Comparison of ENCODE assay signal across 11 cellular contexts in genomic region chr19:50465986-50466771, GRCh38. TPM values are rescaled to one million over a fixed set of nuclear protein-coding genes. Genes with fewer than 3 reads are reported as not detected.
DNase-seq lines count a peak whose midpoint lies in the region; FAIRE-seq and TF ChIP-seq lines count a peak whose summit lies in the region.
"Had no signal": no experiment of that assay in that cellular context is flagged by ENCODE, and none has a peak within 500 bp of the region (broad histone marks: within the 10 kb centered on the region; RNA-seq: fewer than 3 reads in every experiment).

No MANE protein-coding gene starts in this region.

- DNase-seq in 8988T (peak; percentile 40), H7 (peak; percentile 94), SK-N-DZ (ENCODE audit: low spot score) (peak; percentile 48), iPS-NIHi7 (ENCODE audit: extremely low spot score) (peak; percentile 83), NCI-H2081 (lab: John Stamatoyannopoulos, UW) (no peak), GM12891 (ENCODE audit: insufficient read length, low spot score) (no peak), occipital lobe (lab: John Stamatoyannopoulos, UW) (no peak), HCEC 1CT (no peak)
- DNase-seq: esophagus squamous epithelium; naive thymus-derived CD8-positive, alpha-beta T cell had no signal

- no peak overlapping the region for H3K4me3 ChIP-seq in H7 (ENCODE audit: insufficient read depth, low read depth, low read length)
- H3K4me3 ChIP-seq: esophagus squamous epithelium had no signal

- FAIRE-seq in GM12891 (lab: Jason Lieb, UNC), result no peak

- TF ChIP-seq POLR2A in GM12891 (IDR thresholded peaks at IDR 0.05; ENCODE audit: low read depth, low read length), result no peak

- no peaks in the 10 kb centered on the region; the same call in 1 of the 2 replicates for H3K27me3 ChIP-seq in H7 (ENCODE audit: control insufficient read depth, insufficient read depth, low read length)

- no peaks in the 10 kb centered on the region for H3K36me3 ChIP-seq in H7 (replicated peaks; ENCODE audit: control insufficient read depth, insufficient read depth, low read length)
- H3K36me3 ChIP-seq: esophagus squamous epithelium had no signal

TF ChIP-seq in GM12891, 5 proteins besides CTCF, POLR2A, EP300 and RAD21:
- TF ChIP-seq POU2F2 (IDR thresholded peaks at IDR 0.05; ENCODE audit: low read depth, low read length), result no peak
- no peak for TF ChIP-seq POLR2AphosphoS5 (IDR thresholded peaks at IDR 0.05; ENCODE audit: low read depth, low read length)
- TF ChIP-seq PAX5 (IDR thresholded peaks at IDR 0.05; ENCODE audit: insufficient read depth, low read length, severe bottlenecking), result no peak
- no peak for TF ChIP-seq TAF1 (IDR thresholded peaks at IDR 0.05; ENCODE audit: low read depth, low read length)
- no peak for TF ChIP-seq SPI1 (IDR thresholded peaks at IDR 0.05; ENCODE audit: low read depth, low read length)

RNA-seq across cellular contexts. Expression of gene EMC10, which starts 10.1 kb away (rescaled TPM):
- 146 and 166 TPM in 2 replicates for total RNA-seq in H7 (2014; rRNA removed; shearing (Covaris generic))
- polyA plus RNA-seq in SK-N-DZ (2014; cell fraction: cytosol; rRNA removed), result 114 and 132 TPM in 2 replicates
- polyA plus RNA-seq in SK-N-DZ (2014; cell fraction: nucleus; rRNA removed), result 39.1 and 53.1 TPM in 2 replicates
- polyA plus RNA-seq in GM12891 (2012; ENCODE audit: low read depth, missing spikeins), result 50.9 TPM
- 59.0 TPM for total RNA-seq in occipital lobe

RNA-seq across cellular contexts. Expression of gene GARIN5A, which starts 10.5 kb away (rescaled TPM):
- 4.5 and 8.1 TPM in 2 replicates for total RNA-seq in H7 (2014; rRNA removed; shearing (Covaris generic))
- 0.54 TPM in 1 of 2 replicates, not detected in the other for polyA plus RNA-seq in SK-N-DZ (2014; cell fraction: cytosol; rRNA removed)
- polyA plus RNA-seq in SK-N-DZ (2014; cell fraction: nucleus; rRNA removed), result 0.52 and 2.2 TPM in 2 replicates
- 0.33 TPM for polyA plus RNA-seq in GM12891 (2012; ENCODE audit: low read depth, missing spikeins)
- 0.62 TPM for total RNA-seq in occipital lobe

RNA-seq across cellular contexts. Expression of gene MYBPC2, which starts 33.5 kb away (rescaled TPM):
- 0.24 and 0.55 TPM in 2 replicates for total RNA-seq in H7 (2014; rRNA removed; shearing (Covaris generic))
- polyA plus RNA-seq in SK-N-DZ (2014; cell fraction: cytosol; rRNA removed), result not detected in 2 replicates
- polyA plus RNA-seq in SK-N-DZ (2014; cell fraction: nucleus; rRNA removed), result not detected in 2 replicates
- 2.1 TPM for polyA plus RNA-seq in GM12891 (2012; ENCODE audit: low read depth, missing spikeins)
- total RNA-seq in occipital lobe, result not detected
- total RNA-seq: naive thymus-derived CD8-positive, alpha-beta T cell had no signal
- polyA plus RNA-seq: naive thymus-derived CD8-positive, alpha-beta T cell had no signal

RNA-seq across cellular contexts. Expression of gene JOSD2, which starts 44.8 kb away (rescaled TPM):
- total RNA-seq in H7 (2014; rRNA removed; shearing (Covaris generic)), result 4.7 and 4.9 TPM in 2 replicates
- 7.6 and 9.2 TPM in 2 replicates for polyA plus RNA-seq in SK-N-DZ (2014; cell fraction: cytosol; rRNA removed)
- polyA plus RNA-seq in SK-N-DZ (2014; cell fraction: nucleus; rRNA removed), result 8.9 and 12.0 TPM in 2 replicates
- 19.6 TPM for polyA plus RNA-seq in GM12891 (2012; ENCODE audit: low read depth, missing spikeins)
- total RNA-seq in occipital lobe, result 3.9 TPM

RNA-seq across cellular contexts. Expression of gene SPIB, which starts 47.4 kb away (rescaled TPM):
- 0.81 and 8.8 TPM in 2 replicates for total RNA-seq in H7 (2014; rRNA removed; shearing (Covaris generic))
- 2.7 TPM in 1 of 2 replicates, not detected in the other for polyA plus RNA-seq in SK-N-DZ (2014; cell fraction: cytosol; rRNA removed)
- 0.20 and 0.77 TPM in 2 replicates for polyA plus RNA-seq in SK-N-DZ (2014; cell fraction: nucleus; rRNA removed)
- 80.2 TPM for polyA plus RNA-seq in GM12891 (2012; ENCODE audit: low read depth, missing spikeins)
- not detected for total RNA-seq in occipital lobe
- total RNA-seq: Right ventricle myocardium inferior had no signal

Comparison
In these comparisons a context has a peak if more than half of its experiments do, and no peak if none do; other contexts are left out.
1. DNase-seq: peak in 8988T (single experiment), H7 (single experiment), SK-N-DZ (single experiment) and iPS-NIHi7 (single experiment); none in NCI-H2081 (0 of 2), GM12891 (single experiment), occipital lobe (single experiment) and HCEC 1CT (single experiment).